8 cellular contexts compared by ENCODE assay signal in genomic region chr16:9199751-9200150, GRCh38.
"Had no signal": no experiment of that assay in that cellular context is flagged by ENCODE, and none has a peak within 500 bp of the region (broad histone marks: within the 10 kb centered on the region; RNA-seq: fewer than 3 reads in every experiment).

No MANE protein-coding gene starts in this region.

- ATAC-seq: GM12878 had no signal

- DNase-seq: GDM1, GF-D8 had no signal

- H3K4me3 ChIP-seq: GM12878 had no signal

- FAIRE-seq: G401.6, GM12878, GM12891, GM12892, GM18507, GM19239 had no signal
